ENCODE assay signal across 16 cellular contexts in the genomic region with DNA sequence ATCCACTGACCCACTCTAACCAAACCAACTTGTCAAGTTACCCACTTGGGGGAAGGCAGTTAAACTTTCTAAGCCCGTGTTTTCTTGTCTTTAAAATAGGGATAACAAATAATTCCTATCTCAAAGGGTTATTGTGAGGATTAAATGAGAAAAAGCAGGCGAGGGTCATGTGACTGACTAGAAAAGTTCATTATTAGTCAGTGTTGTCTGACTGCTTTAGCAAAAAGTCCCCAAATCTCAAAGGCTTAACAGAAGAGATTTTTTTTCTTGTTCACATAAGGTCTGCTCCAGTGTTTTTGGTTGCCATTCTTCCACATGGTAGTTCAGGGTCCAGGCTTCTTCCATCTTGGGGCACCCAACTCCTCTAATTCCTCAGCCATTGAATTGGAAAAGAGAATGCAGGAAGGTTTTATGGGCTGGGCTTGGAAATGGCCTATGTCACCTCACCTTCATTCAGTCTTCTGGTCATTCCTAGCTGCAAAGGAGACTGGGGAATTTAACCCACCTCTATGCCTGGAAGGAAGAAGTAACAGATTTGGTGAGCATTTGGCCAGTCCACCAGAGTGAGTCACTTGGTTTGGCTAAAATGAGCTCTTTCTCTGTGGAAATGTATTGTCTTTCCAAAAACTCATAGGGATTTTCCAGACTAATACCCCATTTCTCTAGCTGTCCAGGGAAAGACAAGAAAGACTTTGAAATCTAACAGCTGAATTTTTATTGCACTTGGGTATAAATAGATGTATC.
A peak's percentile ranks its signal among the peaks of the same experiment; 100 is the strongest.
DNase-seq lines count a peak whose midpoint lies in the region; ATAC-seq, FAIRE-seq and TF ChIP-seq lines count a peak whose summit lies in the region.
"Had no signal": no experiment of that assay in that cellular context is flagged by ENCODE, and none has a peak within 500 bp of the region (broad histone marks: within the 10 kb centered on the region; RNA-seq: fewer than 3 reads in every experiment).

No MANE protein-coding gene starts in this region.

- 52 to 84% (median 56%) methylated on average over 2 of the region's 2 CpGs for WGBS in small intestine, 3 donors

- no peaks in the 10 kb centered on the region for H3K27me3 ChIP-seq in tibial artery
- H3K27me3 ChIP-seq in brain microvascular endothelial cell (replicated peaks), result no peaks in the 10 kb centered on the region
- no peaks in the 10 kb centered on the region for H3K27me3 ChIP-seq in small intestine (ENCODE audit: control insufficient read depth in 2 of 2, insufficient read depth in 2 of 2, low read length in 2 of 2)
- H3K27me3 ChIP-seq: pancreas had no signal

- in situ Hi-C loops in brain microvascular endothelial cell (cut with HindIII; ENCODE audit: low pct_ligation_motif_present, low sequenced_read_pairs), result no loop called here

- H3K27ac ChIP-seq in tibial artery (peak overlapping the region; percentile 64 to 68), brain microvascular endothelial cell (no peak overlapping the region), small intestine (ENCODE audit: low read depth in 1 of 2, low read length in 1 of 2) (no peak overlapping the region)
- H3K27ac ChIP-seq: pancreas had no signal

- H3K9me3 ChIP-seq in tibial artery (no peaks in the 10 kb centered on the region), small intestine (ENCODE audit: control insufficient read depth, low read depth) (no peaks in the 10 kb centered on the region)
- H3K9me3 ChIP-seq: pancreas had no signal

- H3K4me1 ChIP-seq in tibial artery, result peaks cover 0 to 55% (median 16%) of the 10 kb centered on the region in 4 donors
- peaks cover 4 to 5% of the 10 kb centered on the region in 2 donors for H3K4me1 ChIP-seq in small intestine (ENCODE audit: control insufficient read depth in 2 of 2, insufficient read depth in 1 of 2, low read depth in 1 of 2, low read length in 1 of 2)
- H3K4me1 ChIP-seq: pancreas had no signal

- TF ChIP-seq CTCF in tibial artery (IDR thresholded peaks at IDR 0.05) (no peak), brain microvascular endothelial cell (IDR thresholded peaks at IDR 0.05; ENCODE audit: low read depth, low read length, missing control alignments) (no peak)

- peaks cover 0 to 18% (median 9%) of the 10 kb centered on the region in 3 donors for H3K36me3 ChIP-seq in tibial artery
- H3K36me3 ChIP-seq in brain microvascular endothelial cell (replicated peaks), result peaks cover 7% of the 10 kb centered on the region
- no peaks in the 10 kb centered on the region for H3K36me3 ChIP-seq in small intestine (ENCODE audit: control insufficient read depth in 2 of 2, insufficient read depth in 2 of 2, low read length in 2 of 2)
- H3K36me3 ChIP-seq: pancreas had no signal

- ATAC-seq in GM21723 (IDR thresholded peaks at IDR 0.05; ENCODE audit: unreplicated experiment), result peak; percentile 63
- no peak for ATAC-seq in HG03571 (IDR thresholded peaks at IDR 0.05; ENCODE audit: unreplicated experiment)

- intact Hi-C loops in tibial artery (cut with DNase I; ENCODE audit: low total_unique reads), result no loop called here

- FAIRE-seq in small intestine (lab: Jason Lieb, UNC), result no peak
- FAIRE-seq: GM19239, pancreas, urothelium cell line had no signal

- DNase-seq in RPMI7951 (ENCODE audit: low read depth) (peak; percentile 50), islet precursor cell (peak; percentile 29), tibial artery (peak in 1 of 2 donors; percentile 26), brain microvascular endothelial cell (no peak), small intestine (no peak)
- DNase-seq: activated CD4-positive, alpha-beta T cell treated with anti-CD3 and anti-CD28 coated beads for 48 hours; activated T-cell treated with anti-CD3 and anti-CD28 coated beads, Interleukin-2, amount 50 U/mL, for 1 hour; CD4-positive, alpha-beta T cell; cortex of kidney; EL; NCI-H2029 treated with DMSO at 0.1 percent for 48 hours; pancreas had no signal

- H3K4me3 ChIP-seq in tibial artery (no peak overlapping the region), brain microvascular endothelial cell (ENCODE audit: low read depth, low read length) (no peak overlapping the region), small intestine (ENCODE audit: low read depth in 1 of 2, low read length in 2 of 2) (no peak overlapping the region)
- H3K4me3 ChIP-seq: pancreas had no signal

Comparison
In these comparisons a context has a peak if more than half of its experiments do, and no peak if none do; other contexts are left out.
1. DNase-seq: peak in RPMI7951 (single experiment) and islet precursor cell (single experiment); none in brain microvascular endothelial cell (single experiment) and small intestine (single experiment).
2. H3K27ac ChIP-seq: peak in tibial artery (2 of 2); none in brain microvascular endothelial cell (single experiment) and small intestine (0 of 2).